ENCODE assay signal across 8 cellular contexts in the genomic region with DNA sequence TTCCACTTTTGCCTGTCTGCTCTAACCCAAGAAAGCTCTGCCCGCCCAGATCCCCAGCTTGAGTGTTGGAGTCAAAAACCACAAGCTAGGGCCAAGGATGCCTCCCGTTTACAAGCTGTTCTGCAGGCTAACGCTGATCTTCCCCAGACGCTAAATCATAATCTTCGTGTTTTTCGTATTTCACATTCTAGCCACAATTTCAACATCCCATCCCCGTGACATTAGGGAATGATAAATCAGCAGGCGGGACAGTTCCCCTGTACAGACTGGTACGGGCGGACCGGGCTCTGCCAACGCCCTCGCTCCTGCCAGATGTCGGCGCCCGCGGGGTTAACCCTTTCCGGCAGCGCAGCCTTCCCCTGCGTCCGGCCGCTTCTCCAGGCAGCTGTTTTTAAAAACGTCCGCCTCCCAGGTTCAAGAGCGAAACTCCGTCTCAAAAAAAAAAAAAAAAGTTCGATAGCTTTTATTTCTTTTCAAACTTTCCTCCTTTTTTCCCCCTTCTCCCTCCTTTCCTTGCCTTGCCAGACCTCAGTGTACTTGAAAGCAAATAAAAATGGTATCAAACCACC.
DNase-seq lines count a peak whose midpoint lies in the region; ATAC-seq, FAIRE-seq and TF ChIP-seq lines count a peak whose summit lies in the region.

No MANE protein-coding gene starts in this region.

- H3K9me3 Mint-ChIP-seq in stimulated activated memory B cell treated with anti-CD40 and anti-IgM and Interleukin-4, amounts not matched to agents 10 μg/mL and 1 μg/mL and 100 μg/mL, for 72 hours, result peaks cover 3% of the 10 kb centered on the region

- peak overlapping the region; percentile 90 for H2AFZ ChIP-seq in keratinocyte (ENCODE audit: control insufficient read depth, low read length)

- no peaks in the 10 kb centered on the region for H3K9me1 ChIP-seq in keratinocyte (ENCODE audit: control insufficient read depth, extremely low read depth, insufficient read depth, low read length)

- peak overlapping the region; percentile 81 for H3K9ac ChIP-seq in keratinocyte (ENCODE audit: control insufficient read depth, extremely low read depth, insufficient read depth, low read length)

- H3K4me3 ChIP-seq in keratinocyte (ENCODE audit: control insufficient read depth in 2 of 3, extremely low read depth in 1 of 3, insufficient read depth in 2 of 3, low read depth in 1 of 3, low read length in 3 of 3), result peak overlapping the region; percentile 24 to 76 (median 58)

- H3K27ac ChIP-seq in caudate nucleus (ENCODE audit: low read depth, low read length) (peak overlapping the region; percentile 94), keratinocyte (ENCODE audit: control insufficient read depth, insufficient read depth, low read length) (peak overlapping the region; percentile 83)

- peaks cover 16% of the 10 kb centered on the region for H3K4me1 Mint-ChIP-seq in stimulated activated memory B cell treated with anti-CD40 and anti-IgM and Interleukin-4, amounts not matched to agents 10 μg/mL and 1 μg/mL and 100 μg/mL, for 72 hours

- no peaks in the 10 kb centered on the region for H3K79me2 ChIP-seq in keratinocyte (ENCODE audit: control insufficient read depth, insufficient read depth, low read length)

- H3K4me2 ChIP-seq in keratinocyte (ENCODE audit: control insufficient read depth, extremely low read depth, insufficient read depth, low read depth, low read length), result peak overlapping the region; percentile 98

- H3K4me3 Mint-ChIP-seq in stimulated activated memory B cell treated with anti-CD40 and anti-IgM and Interleukin-4, amounts not matched to agents 10 μg/mL and 1 μg/mL and 100 μg/mL, for 72 hours, result peak overlapping the region; percentile 2

- DNase-seq in EH (ENCODE audit: low read depth) (peak; percentile 77), NCI-H69 (lab: John Stamatoyannopoulos, UW) (peak; percentile 3), caudate nucleus (lab: John Stamatoyannopoulos, UW) (peak in 45 of 61 donors; percentile 5 to 60 (median 34)), keratinocyte (ENCODE audit: low read depth, low spot score) (no peak), NCI-H446 treated with DMSO at 0.1 percent for 48 hours (lab: John Stamatoyannopoulos, UW) (no peak), T-helper 9 cell (no peak)

- H4K20me1 ChIP-seq in keratinocyte (ENCODE audit: control insufficient read depth, extremely low read depth, insufficient read depth, low read length), result no peaks in the 10 kb centered on the region

- no peaks in the 10 kb centered on the region for H3K36me3 Mint-ChIP-seq in stimulated activated memory B cell treated with anti-CD40 and anti-IgM and Interleukin-4, amounts not matched to agents 10 μg/mL and 1 μg/mL and 100 μg/mL, for 72 hours

- dilution Hi-C loops in keratinocyte (cut with MboI; ENCODE audit: extremely low pct_ligation_motif_present, low sequenced_read_pairs), result no loop called here

- TF ChIP-seq CTCF in keratinocyte (optimal IDR thresholded peaks at IDR 0.05 in 1 of 3, IDR thresholded peaks at IDR 0.05 in 1 of 3, conservative IDR thresholded peaks at IDR 0.05 in 1 of 3; ENCODE audit: extremely low read depth in 1 of 3, insufficient read depth in 2 of 3, low read length in 3 of 3), result peak in 1 of 3 experiments; percentile 31

- peaks cover 62% of the 10 kb centered on the region for H3K27me3 Mint-ChIP-seq in stimulated activated memory B cell treated with anti-CD40 and anti-IgM and Interleukin-4, amounts not matched to agents 10 μg/mL and 1 μg/mL and 100 μg/mL, for 72 hours

- no peaks in the 10 kb centered on the region for H3K36me3 ChIP-seq in keratinocyte (ENCODE audit: control insufficient read depth in 2 of 2, extremely low read depth in 1 of 2, insufficient read depth in 2 of 2, low read length in 2 of 2)

- no peaks in the 10 kb centered on the region for H3K27me3 ChIP-seq in keratinocyte (ENCODE audit: control insufficient read depth, extremely low read depth, insufficient read depth, low read length)

- peak; percentile 75 for FAIRE-seq in keratinocyte (lab: Jason Lieb, UNC)

- no peaks in the 10 kb centered on the region for H3K9me3 ChIP-seq in keratinocyte (ENCODE audit: control insufficient read depth, low read depth, low read length)

- peaks cover 20% of the 10 kb centered on the region for H3K4me1 ChIP-seq in keratinocyte (ENCODE audit: control insufficient read depth, extremely low read depth, insufficient read depth, low read length)

- ATAC-seq in stimulated activated memory B cell treated with anti-CD40 and anti-IgM and Interleukin-4, amounts not matched to agents 10 μg/mL and 1 μg/mL and 100 μg/mL, for 72 hours, result no peak
- ATAC-seq in HG02588 (IDR thresholded peaks at IDR 0.05; ENCODE audit: unreplicated experiment), result no peak

- no peak overlapping the region for H3K27ac Mint-ChIP-seq in stimulated activated memory B cell treated with anti-CD40 and anti-IgM and Interleukin-4, amounts not matched to agents 10 μg/mL and 1 μg/mL and 100 μg/mL, for 72 hours

Comparison
In these comparisons a context has a peak if more than half of its experiments do, and no peak if none do; other contexts are left out.
1. DNase-seq: peak in EH (single experiment), NCI-H69 (single experiment) and caudate nucleus (45 of 61); none in keratinocyte (single experiment), NCI-H446 treated with DMSO at 0.1 percent for 48 hours (single experiment) and T-helper 9 cell (single experiment).